Comparison of ENCODE assay signal across 8 cellular contexts in genomic region chr13:67736646-67737420, GRCh38.
DNase-seq lines count a peak whose midpoint lies in the region; ATAC-seq, FAIRE-seq and TF ChIP-seq lines count a peak whose summit lies in the region.

No MANE protein-coding gene starts in this region.

- TF ChIP-seq CTCF in D721Med (IDR thresholded peaks at IDR 0.05; ENCODE audit: insufficient read depth, missing control alignments) (peak; percentile 49), right lobe of liver (IDR thresholded peaks at IDR 0.05) (peak; percentile 17 to 30 (median 20)), GM20000 (IDR thresholded peaks at IDR 0.05; ENCODE audit: extremely low read depth, missing control alignments) (no peak)

- no peaks in the 10 kb centered on the region for H3K4me1 ChIP-seq in right lobe of liver

- no peaks in the 10 kb centered on the region for H3K9me3 ChIP-seq in right lobe of liver

- FAIRE-seq in D721Med (lab: Jason Lieb, UNC) = peak; percentile 11

- H3K4me3 ChIP-seq in right lobe of liver = no peak overlapping the region

- no peak for TF ChIP-seq POLR2A in right lobe of liver (IDR thresholded peaks at IDR 0.05)

- no peaks in the 10 kb centered on the region for H3K27me3 ChIP-seq in right lobe of liver

- WGBS in right lobe of liver (ENCODE audit: insufficient coverage, low coverage, low lambda C conversion rate, missing lambda C conversion rate) = 38% methylated on average over 4 of the region's 4 CpGs

- DNase-seq in D721Med (ENCODE audit: insufficient read length, low spot score) (no peak), HT-29 (ENCODE audit: low spot score) (peak; percentile 67), astrocyte of the hippocampus (ENCODE audit: low read depth, low spot score) (peak; percentile 90), right lobe of liver (no peak), GM20000 (ENCODE audit: low spot score) (no peak)

- H3K27ac ChIP-seq in right lobe of liver = no peak overlapping the region

- intact Hi-C loops in right lobe of liver (cut with DNase I) = no loop called here

- ATAC-seq in right lobe of liver = peak in 3 of 4 donors; percentile 33 to 52 (median 35)
- ATAC-seq in GM21737 (IDR thresholded peaks at IDR 0.05; ENCODE audit: unreplicated experiment) = no peak
- ATAC-seq in HG03280 (IDR thresholded peaks at IDR 0.05; ENCODE audit: unreplicated experiment) = no peak
- ATAC-seq in HG02981 (IDR thresholded peaks at IDR 0.05; ENCODE audit: unreplicated experiment) = no peak

- no peaks in the 10 kb centered on the region for H3K36me3 ChIP-seq in right lobe of liver

Comparison
In these comparisons a context has a peak if more than half of its experiments do, and no peak if none do; other contexts are left out.
1. DNase-seq: peak in HT-29 (single experiment) and astrocyte of the hippocampus (single experiment); none in D721Med (single experiment), right lobe of liver (0 of 3) and GM20000 (single experiment).
2. ATAC-seq: peak in right lobe of liver (3 of 4); none in GM21737 (single experiment), HG03280 (single experiment) and HG02981 (single experiment).